In the genomic region with DNA sequence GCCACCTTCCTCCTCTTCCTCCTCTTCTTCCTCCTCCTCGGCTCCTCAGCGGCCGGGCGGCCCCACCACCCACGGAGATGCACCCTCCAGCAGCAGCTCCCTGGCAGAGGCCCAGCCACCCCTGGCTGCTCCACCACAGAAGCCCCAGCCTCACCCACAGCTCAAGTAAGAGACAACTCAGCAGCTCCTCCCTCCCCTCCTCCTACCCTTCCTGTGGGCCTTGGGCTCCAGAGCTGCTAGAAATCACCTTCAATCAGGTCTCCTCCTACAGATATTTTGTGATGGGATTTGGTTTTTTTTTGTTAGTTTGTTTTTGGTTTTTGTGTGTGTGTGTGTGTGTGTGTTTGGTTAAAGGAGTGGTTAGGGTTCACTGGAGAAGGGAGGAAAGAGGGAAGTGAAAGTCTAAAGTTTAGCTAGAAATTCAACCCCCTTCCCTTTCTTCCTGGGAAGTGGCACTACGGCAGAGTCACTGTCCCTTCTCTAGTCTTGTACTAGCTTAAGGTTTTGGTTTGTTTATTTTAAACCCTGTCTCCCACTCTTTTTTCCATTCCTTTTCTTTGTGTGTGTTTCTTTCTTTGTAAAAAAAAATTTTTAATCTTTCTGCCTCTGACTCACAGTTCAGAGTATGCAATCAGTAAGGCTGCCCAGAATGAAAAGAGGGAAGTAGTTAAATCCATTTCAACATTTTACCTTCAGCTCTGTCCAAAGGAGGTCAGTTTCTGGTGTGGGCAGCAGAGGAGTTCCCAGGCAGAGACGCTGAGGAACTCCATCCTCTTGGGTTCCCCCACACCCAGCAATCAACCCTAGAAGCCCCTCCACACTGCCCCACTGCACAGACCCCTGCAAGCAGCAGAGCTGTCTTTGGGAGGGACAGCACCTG, we compare ENCODE assay signal across 8 cellular contexts. TPM values are rescaled to one million over a fixed set of nuclear protein-coding genes. Genes with fewer than 3 reads are reported as not detected.
DNase-seq lines count a peak whose midpoint lies in the region; ATAC-seq and TF ChIP-seq lines count a peak whose summit lies in the region.

No MANE protein-coding gene starts in this region.

- peaks cover 6% of the 10 kb centered on the region for H3K36me3 Mint-ChIP-seq in activated T-helper 17 cell treated with anti-CD3 and anti-CD28 coated beads, Interleukin-2, amount 50 U/mL, for 72 hours (ENCODE audit: low read depth)

- no peaks in the 10 kb centered on the region for H3K9me3 ChIP-seq in WERI-Rb-1 (ENCODE audit: severe bottlenecking)

- peaks cover 4% of the 10 kb centered on the region for H3K9me3 Mint-ChIP-seq in activated T-helper 17 cell treated with anti-CD3 and anti-CD28 coated beads, Interleukin-2, amount 50 U/mL, for 72 hours

- peak overlapping the region; percentile 84 for H3K27ac Mint-ChIP-seq in activated T-helper 17 cell treated with anti-CD3 and anti-CD28 coated beads, Interleukin-2, amount 50 U/mL, for 72 hours

- peak; percentile 44 for DNase-seq in Caki2 (ENCODE audit: low read depth)
- DNase-seq in KG1 (lab: John Stamatoyannopoulos, UW) = peak; percentile 54
- peak; percentile 38 for DNase-seq in hepatic stellate cell (ENCODE audit: low spot score)
- peak; percentile 69 to 79 for DNase-seq in stimulated activated CD4-positive, alpha-beta T cell treated with anti-CD3 and anti-CD28 coated beads, Interleukin-4, amount 100 ng/mL, for 48 hours (ENCODE audit: low read depth in 2 of 2)
- no peak for DNase-seq in WERI-Rb-1
- no peak for DNase-seq in cerebellar cortex (ENCODE audit: low spot score)

- peak; percentile 53 for ATAC-seq in GM21515 (IDR thresholded peaks at IDR 0.05; ENCODE audit: unreplicated experiment)
- peak; percentile 96 for ATAC-seq in activated T-helper 17 cell treated with anti-CD3 and anti-CD28 coated beads, Interleukin-2, amount 50 U/mL, for 72 hours (replicated peaks)

- no peak for TF ChIP-seq CTCF in WERI-Rb-1 (IDR thresholded peaks at IDR 0.05; ENCODE audit: low read depth, low read length)

- no peak overlapping the region for H3K27ac ChIP-seq in WERI-Rb-1

- no peaks in the 10 kb centered on the region for H3K27me3 ChIP-seq in WERI-Rb-1 (ENCODE audit: insufficient read depth, low read depth, severe bottlenecking)

- H3K4me3 Mint-ChIP-seq in activated T-helper 17 cell treated with anti-CD3 and anti-CD28 coated beads, Interleukin-2, amount 50 U/mL, for 72 hours = peak overlapping the region; percentile 50

- H3K4me1 Mint-ChIP-seq in activated T-helper 17 cell treated with anti-CD3 and anti-CD28 coated beads, Interleukin-2, amount 50 U/mL, for 72 hours = peaks cover 21% of the 10 kb centered on the region

- in situ Hi-C loops in Caki2 (cut with HindIII; ENCODE audit: low pct_unique_long_range_greater_than_20kb, low sequenced_read_pairs) = no loop called here

- H3K4me3 ChIP-seq in WERI-Rb-1 (ENCODE audit: low read depth, low read length) = no peak overlapping the region

- H3K36me3 ChIP-seq in WERI-Rb-1 = no peaks in the 10 kb centered on the region

- H3K27me3 Mint-ChIP-seq in activated T-helper 17 cell treated with anti-CD3 and anti-CD28 coated beads, Interleukin-2, amount 50 U/mL, for 72 hours = peaks cover 3% of the 10 kb centered on the region

RNA-seq across cellular contexts. Expression of a gene that starts 29.0 kb away (rescaled TPM):
- 9.8 and 10.5 TPM in 2 replicates for total RNA-seq in Caki2 (2014; rRNA removed; shearing (Covaris generic); ENCODE audit: low replicate concordance)
- total RNA-seq in activated T-helper 17 cell treated with anti-CD3 and anti-CD28 coated beads, Interleukin-2, amount 50 U/mL, for 72 hours = not detected

Comparison
In these comparisons a context has a peak if more than half of its experiments do, and no peak if none do; other contexts are left out.
1. DNase-seq: peak in Caki2 (single experiment), KG1 (single experiment), hepatic stellate cell (single experiment) and stimulated activated CD4-positive, alpha-beta T cell treated with anti-CD3 and anti-CD28 coated beads, Interleukin-4, amount 100 ng/mL, for 48 hours (2 of 2); none in WERI-Rb-1 (single experiment) and cerebellar cortex (single experiment).